24 cellular contexts compared by ENCODE assay signal in the genomic region with DNA sequence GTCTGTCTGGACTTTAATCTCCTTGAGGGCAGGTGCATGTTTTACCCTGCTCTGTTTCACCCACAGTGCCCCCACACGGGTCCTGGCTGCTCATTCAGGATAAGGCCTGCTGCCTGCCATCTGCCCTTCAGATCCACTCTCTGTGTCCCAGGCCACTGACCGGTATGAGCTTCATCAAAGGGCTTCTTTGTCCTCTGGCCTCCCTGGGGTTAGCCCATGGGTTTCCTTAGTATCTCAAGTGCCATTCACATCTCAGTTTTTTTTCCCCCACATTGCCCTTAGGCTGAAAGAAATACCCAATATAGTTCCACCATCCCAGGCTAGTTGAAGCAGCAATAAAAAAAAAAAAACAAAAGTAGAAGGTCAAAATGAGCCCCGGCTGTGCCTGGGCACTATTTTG.
"Had no signal": no experiment of that assay in that cellular context is flagged by ENCODE, and none has a peak within 500 bp of the region (broad histone marks: within the 10 kb centered on the region; RNA-seq: fewer than 3 reads in every experiment).

No MANE protein-coding gene starts in this region.

- H3K4me3 Mint-ChIP-seq: endodermal cell, naive B cell, nephron had no signal

- H3K4me1 ChIP-seq: colonic mucosa, foreskin keratinocyte, sigmoid colon, stomach, tibial artery, upper lobe of left lung, vagina had no signal

- H3K27me3 ChIP-seq: colonic mucosa, foreskin keratinocyte, sigmoid colon, stomach, tibial artery, upper lobe of left lung, vagina had no signal

- H3K36me3 Mint-ChIP-seq: naive B cell had no signal

- H3K4me3 ChIP-seq: colonic mucosa, lung, sigmoid colon, skin epidermis, stomach, tibial artery, upper lobe of left lung, vagina had no signal

- H3K36me3 ChIP-seq: colonic mucosa, sigmoid colon, stomach, tibial artery, upper lobe of left lung, vagina had no signal

- H3K4me1 Mint-ChIP-seq: endodermal cell, naive B cell, nephron had no signal

- H3K27ac Mint-ChIP-seq: endodermal cell, naive B cell, nephron had no signal

- H3K27me3 Mint-ChIP-seq: naive B cell had no signal

- H3K9me3 Mint-ChIP-seq: endodermal cell had no signal

- ATAC-seq: foreskin keratinocyte, left colon, left ventricle myocardium superior had no signal

- H3K27ac ChIP-seq: colonic mucosa, foreskin keratinocyte, sigmoid colon, skin epidermis, stomach, tibial artery, upper lobe of left lung, vagina had no signal

- DNase-seq: cerebellar nuclear complex; colonic mucosa; dermis blood vessel endothelial cell; effector CD4-positive, alpha-beta T cell; endodermal cell; erythroblast; foreskin keratinocyte; islet precursor cell; left colon; left ventricle myocardium superior; mesenchymal stem cell; midbrain; naive B cell; posterior cingulate gyrus; sigmoid colon; stimulated activated CD4-positive, alpha-beta T cell treated with anti-CD3 and anti-CD28 coated beads, Interleukin-2, amount 100 ng/mL, for 24 hours; stimulated activated naive CD4-positive, alpha-beta T cell; stomach; tibial artery; upper lobe of left lung had no signal
